8 cellular contexts compared by ENCODE assay signal in the genomic region with DNA sequence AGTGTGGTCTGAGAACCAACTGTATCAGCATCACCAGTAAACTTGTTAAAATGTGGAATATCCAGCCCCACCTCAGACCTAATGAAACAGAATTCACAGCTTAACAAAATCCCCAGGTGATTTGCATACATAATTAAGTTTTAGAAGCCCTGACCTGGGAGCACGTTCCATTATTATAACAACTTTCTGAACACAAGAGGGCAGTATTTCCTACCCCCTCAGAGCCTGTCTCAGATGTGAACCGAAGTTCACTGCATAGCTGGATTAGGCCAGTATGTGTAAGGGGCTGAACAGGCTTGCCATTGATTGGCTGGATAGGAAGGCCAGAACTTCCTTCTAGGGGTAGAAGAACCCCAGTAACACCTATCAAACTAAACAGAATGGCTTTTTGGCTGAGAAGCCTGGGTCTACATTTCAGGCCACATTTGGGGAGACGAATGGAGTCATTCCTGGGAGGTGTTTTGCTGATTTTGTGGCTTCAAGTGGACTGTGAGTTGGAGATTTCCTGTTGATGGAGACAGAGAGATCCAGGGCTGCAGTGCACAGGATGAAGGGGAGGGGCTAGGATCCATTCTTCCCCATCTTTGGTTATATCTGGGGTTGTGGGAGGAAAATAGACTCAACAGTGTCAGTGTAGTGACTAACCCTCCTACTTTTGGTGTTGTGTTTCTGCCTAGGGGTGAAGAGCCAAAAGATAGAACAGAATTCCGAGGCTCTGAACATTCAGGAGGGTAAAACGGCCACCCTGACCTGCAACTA.
DNase-seq lines count a peak whose midpoint lies in the region; ATAC-seq and TF ChIP-seq lines count a peak whose summit lies in the region.

No MANE protein-coding gene starts in this region.

- intact Hi-C loops in posterior vena cava (cut with DNase I): no loop called here
- intact Hi-C loops in aorta (cut with DNase I): no loop called here

- no peak overlapping the region for H3K27ac ChIP-seq in aorta (ENCODE audit: low read depth in 1 of 2, low read length in 2 of 2)

- no peak overlapping the region for H3K4me3 Mint-ChIP-seq in mesothelial cell of epicardium

- in situ Hi-C loops in astrocyte of the spinal cord (cut with HindIII; ENCODE audit: low sequenced_read_pairs): no loop called here

- peaks cover 18% of the 10 kb centered on the region for H3K4me1 Mint-ChIP-seq in mesothelial cell of epicardium

- no peaks in the 10 kb centered on the region for H3K27me3 ChIP-seq in aorta (ENCODE audit: control insufficient read depth in 1 of 2, insufficient read depth in 2 of 2, low read length in 1 of 2)

- peak; percentile 43 for TF ChIP-seq CTCF in astrocyte of the spinal cord (IDR thresholded peaks at IDR 0.05; ENCODE audit: low read depth, low read length)
- peak; percentile 45 for TF ChIP-seq CTCF in mesothelial cell of epicardium (IDR thresholded peaks at IDR 0.05; ENCODE audit: unreplicated experiment)

- peaks cover 6% of the 10 kb centered on the region for H3K9me3 Mint-ChIP-seq in mesothelial cell of epicardium

- no peaks in the 10 kb centered on the region for H3K36me3 Mint-ChIP-seq in mesothelial cell of epicardium

- H3K9me3 ChIP-seq in aorta (ENCODE audit: control insufficient read depth, low read length): no peaks in the 10 kb centered on the region

- DNase-seq in CD1c-positive myeloid dendritic cell (ENCODE audit: extremely low spot score) (peak; percentile 34), NCI-H524 treated with DMSO at 0.1 percent for 48 hours (lab: John Stamatoyannopoulos, UW) (peak; percentile 23), astrocyte of the spinal cord (ENCODE audit: low read depth, low spot score) (peak; percentile 8), mesothelial cell of epicardium (ENCODE audit: low spot score in 2 of 2, unreplicated experiment in 2 of 2) (no peak), posterior vena cava (ENCODE audit: low spot score) (no peak), aorta (no peak)

- H3K4me3 ChIP-seq in astrocyte of the spinal cord (ENCODE audit: low read depth, low read length) (no peak overlapping the region), aorta (ENCODE audit: low read length in 2 of 2) (no peak overlapping the region)

- H3K36me3 ChIP-seq in aorta (ENCODE audit: control insufficient read depth in 1 of 2, insufficient read depth in 2 of 2, low read length in 1 of 2): no peaks in the 10 kb centered on the region

- 40 to 46% methylated on average over 5 of the region's 5 CpGs for WGBS in aorta, 2 donors

- peaks cover 4% of the 10 kb centered on the region for H3K27me3 Mint-ChIP-seq in mesothelial cell of epicardium (ENCODE audit: low read depth)

- H3K4me1 ChIP-seq in aorta (ENCODE audit: control insufficient read depth in 1 of 2, insufficient read depth in 2 of 2, low read length in 2 of 2): no peaks in the 10 kb centered on the region

- ATAC-seq in GM18511 (IDR thresholded peaks at IDR 0.05; ENCODE audit: unreplicated experiment): peak; percentile 55
- ATAC-seq in HG02973 (IDR thresholded peaks at IDR 0.05; ENCODE audit: unreplicated experiment): no peak
- ATAC-seq in aorta (ENCODE audit: low FRiP score): no peak

- no peak overlapping the region for H3K27ac Mint-ChIP-seq in mesothelial cell of epicardium

Comparison
In these comparisons a context has a peak if more than half of its experiments do, and no peak if none do; other contexts are left out.
1. DNase-seq: peak in CD1c-positive myeloid dendritic cell (single experiment), NCI-H524 treated with DMSO at 0.1 percent for 48 hours (single experiment) and astrocyte of the spinal cord (single experiment); none in mesothelial cell of epicardium (0 of 2), posterior vena cava (single experiment) and aorta (0 of 2).